In genomic region chr9:92720209-92720765, GRCh38 we compare ENCODE assay signal across 13 cellular contexts.
"Had no signal": no experiment of that assay in that cellular context is flagged by ENCODE, and none has a peak within 500 bp of the region (broad histone marks: within the 10 kb centered on the region; RNA-seq: fewer than 3 reads in every experiment).

No MANE protein-coding gene starts in this region.

- H3K4me3 ChIP-seq: mucosa of descending colon, pancreas, tibial artery had no signal

- H3K4me1 ChIP-seq: pancreas, tibial artery had no signal

- H3K27ac ChIP-seq: pancreas, tibial artery had no signal

- H3K9me3 ChIP-seq: mucosa of descending colon, pancreas, tibial artery had no signal

- DNase-seq: activated CD4-positive, alpha-beta T cell treated with anti-CD3 and anti-CD28 coated beads for 48 hours; activated CD8-positive, alpha-beta memory T cell treated with anti-CD3 and anti-CD28 coated beads for 24 hours; activated naive CD4-positive, alpha-beta T cell treated with anti-CD3 and anti-CD28 coated beads, Interleukin-2, amount 50 U/mL, for 16 hours; amygdala; immature natural killer cell; mucosa of descending colon; nephron progenitor cell; stimulated activated CD4-positive, alpha-beta T cell treated with anti-CD3 and anti-CD28 coated beads, Interleukin-15, amount 100 ng/mL, for 24 hours; stimulated activated CD4-positive, alpha-beta T cell treated with anti-CD3 and anti-CD28 coated beads, Interleukin-4, amount 100 ng/mL, for 24 hours; T-helper 1 cell; tibial artery had no signal

- ATAC-seq: esophagus mucosa, mucosa of descending colon, pancreas had no signal

- H3K27me3 ChIP-seq: pancreas, tibial artery had no signal
